In the genomic region with DNA sequence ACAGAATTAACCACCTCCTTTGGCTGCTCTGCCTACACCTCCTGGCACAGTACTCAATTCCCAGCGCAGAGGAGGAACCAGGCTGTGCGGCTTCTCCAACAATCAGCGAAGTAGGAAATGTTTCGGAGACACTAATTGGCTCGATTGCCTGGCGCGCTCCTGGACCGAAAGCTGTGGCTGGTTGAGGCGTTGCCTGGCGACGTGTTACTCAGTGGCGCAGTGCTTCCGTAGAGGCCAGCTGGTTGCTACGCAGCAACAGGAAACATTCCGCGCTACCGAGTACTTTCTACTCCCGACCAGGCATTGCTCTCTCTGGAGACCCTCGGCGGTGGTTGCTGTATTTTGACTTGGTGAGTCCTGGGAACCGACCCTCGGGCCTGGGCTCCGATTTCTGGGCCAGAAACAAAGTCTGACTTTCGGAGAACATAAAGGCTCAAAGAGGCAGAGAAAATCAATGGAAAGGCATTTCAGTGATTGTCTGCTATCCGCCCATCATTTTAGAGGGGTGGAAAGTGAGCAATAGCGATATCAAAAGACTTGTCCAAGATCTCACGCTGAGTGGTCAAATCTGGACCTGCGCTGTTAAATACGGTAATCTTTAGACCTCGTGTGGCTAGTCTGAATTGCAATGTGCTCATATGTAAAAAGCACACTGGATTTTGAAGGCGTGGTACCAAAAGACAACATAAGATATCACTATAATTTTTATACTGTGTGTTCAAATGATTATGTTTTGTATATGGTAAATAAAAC, we compare ENCODE assay signal across 8 cellular contexts. TPM values are rescaled to one million over a fixed set of nuclear protein-coding genes. Genes with fewer than 3 reads are reported as not detected.
DNase-seq lines count a peak whose midpoint lies in the region; ATAC-seq, FAIRE-seq and TF ChIP-seq lines count a peak whose summit lies in the region.

A gene with protein sequence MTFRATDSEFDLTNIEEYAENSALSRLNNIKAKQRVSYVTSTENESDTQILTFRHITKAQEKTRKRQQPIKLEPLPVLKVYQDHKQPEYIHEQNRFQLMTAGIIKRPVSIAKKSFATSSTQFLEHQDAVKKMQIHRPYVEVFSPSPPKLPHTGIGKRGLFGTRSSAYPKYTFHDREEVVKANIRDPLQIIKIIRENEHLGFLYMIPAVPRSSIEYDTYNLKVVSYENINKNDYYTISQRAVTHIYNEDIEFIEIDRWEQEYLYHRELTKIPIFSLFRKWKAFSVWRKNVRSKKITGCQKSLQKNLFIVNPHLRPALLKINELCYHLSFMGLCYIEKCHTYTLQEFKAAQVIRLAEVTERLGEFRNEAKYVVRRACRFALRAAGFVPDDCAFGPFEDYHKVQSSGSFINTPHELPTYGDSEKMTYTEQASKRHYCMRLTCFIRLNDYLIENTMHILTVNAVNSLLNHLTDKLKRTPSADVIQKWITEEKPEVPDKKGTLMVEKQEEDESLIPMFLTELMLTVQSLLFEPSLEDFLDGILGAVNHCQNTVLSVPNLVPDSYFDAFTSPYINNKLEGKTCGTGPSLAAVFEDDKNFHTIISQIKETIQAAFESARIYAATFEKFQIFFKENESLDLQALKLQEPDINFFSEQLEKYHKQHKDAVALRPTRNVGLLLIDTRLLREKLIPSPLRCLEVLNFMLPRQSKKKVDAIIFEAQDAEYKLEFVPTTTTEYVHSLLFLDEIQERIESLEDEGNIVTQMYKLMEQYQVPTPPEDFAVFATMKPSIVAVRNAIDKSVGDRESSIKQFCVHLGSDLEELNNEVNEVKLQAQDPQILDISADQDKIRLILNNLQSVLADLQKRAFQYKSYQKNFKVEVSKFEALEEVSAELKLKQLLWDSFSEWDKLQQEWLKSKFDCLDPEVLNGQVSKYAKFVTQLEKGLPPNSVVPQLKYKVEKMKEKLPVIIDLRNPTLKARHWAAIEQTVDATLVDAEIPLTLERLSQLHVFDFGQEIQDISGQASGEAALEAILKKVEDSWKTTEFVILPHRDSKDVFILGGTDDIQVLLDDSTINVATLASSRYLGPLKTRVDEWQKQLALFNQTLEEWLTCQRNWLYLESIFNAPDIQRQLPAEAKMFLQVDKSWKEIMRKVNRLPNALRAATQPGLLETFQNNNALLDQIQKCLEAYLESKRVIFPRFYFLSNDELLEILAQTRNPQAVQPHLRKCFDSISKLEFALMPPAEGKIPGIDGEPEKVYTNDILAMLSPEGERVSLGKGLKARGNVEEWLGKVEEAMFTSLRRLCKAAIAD (N-terminal part only) (plus strand): TSS at position 265 of the 753 bp plus-strand sequence. CDS start 1,329 bp downstream, outside the sequence.

- peak; percentile 99 for ATAC-seq in A549
- peak; percentile 96 for ATAC-seq in GM18873 (IDR thresholded peaks at IDR 0.05; ENCODE audit: low FRiP score, unreplicated experiment)
- peak; percentile 99 for ATAC-seq in HG03135 (IDR thresholded peaks at IDR 0.05; ENCODE audit: unreplicated experiment)

- TF ChIP-seq CTCF in A549 (IDR thresholded peaks at IDR 0.05): no peak

- TF ChIP-seq RAD21 in A549 (conservative IDR thresholded peaks at IDR 0.05 in 1 of 2, IDR thresholded peaks at IDR 0.05 in 1 of 2): no peak

- peak within 1 kb of the TSS; percentile 49 for H3K4me3 ChIP-seq in A549

- peak; percentile 95 for FAIRE-seq in A549 (lab: Jason Lieb, UNC)

- peak within 1 kb of the TSS in 1 of 2 experiments; percentile 42; a peak in 1 of 6 replicates for H3K27ac ChIP-seq in A549

- peaks cover 3% of the 10 kb centered on the region; the same call in 1 of the 3 replicates for H3K4me1 ChIP-seq in A549

- H3K4me2 ChIP-seq in A549: peak within 1 kb of the TSS; percentile 80

- peaks cover 4% of the 10 kb centered on the region; the same call in 1 of the 3 replicates for H3K9me3 ChIP-seq in A549

- POLR2A ChIA-PET in A549 (lab: Yijun Ruan, JAX): interaction anchor here (1.0 kb wide), 1 partner anchor 454 kb away, joined by 3 read pairs; no protein-coding TSS in a partner anchor

- whole genome bisulfite sequencing in A549 (ENCODE audit: missing lambda C conversion rate): 6% methylated on average over 25 of the region's 31 CpGs

- CTCF ChIA-PET in A549 (lab: Yijun Ruan, JAX): interaction anchor here (0.6 to 1.1 kb wide), 2 partner anchors 363 to 409 kb away, joined by 3 to 4 read pairs; no protein-coding TSS in a partner anchor

- TF ChIP-seq POLR2A in A549 (IDR thresholded peaks at IDR 0.05; ENCODE audit: low read length): no peak

- no peak for TF ChIP-seq EP300 in A549 (IDR thresholded peaks at IDR 0.05)

- DNase-seq in A549 (ENCODE audit: low read depth in 1 of 2, low spot score in 1 of 2): peak; percentile 73 to 90
- peak; percentile 96 for DNase-seq in NCI-H345 (lab: John Stamatoyannopoulos, UW)
- DNase-seq in activated CD4-positive, alpha-beta T cell treated with anti-CD3 and anti-CD28 coated beads, Interleukin-2, amount 50 U/mL, for 4 hours: peak; percentile 79 to 80
- DNase-seq in dermis blood vessel endothelial cell: peak; percentile 95
- DNase-seq in left kidney (ENCODE audit: low read depth, low spot score): peak; percentile 99
- peak; percentile 64 to 73 (median 70) for DNase-seq in stimulated activated CD4-positive, alpha-beta T cell treated with anti-CD3 and anti-CD28 coated beads, Interleukin-1b, Interleukin-23, amount 100 ng/mL, for 24 hours (ENCODE audit: low read depth in 4 of 4, low spot score in 1 of 4)

TF ChIP-seq in A549, 52 proteins besides CTCF, POLR2A, EP300 and RAD21 (continues in another document):
- TF ChIP-seq MYC (IDR thresholded peaks at IDR 0.05; ENCODE audit: borderline replicate concordance, low read length) (no peak), MAZ (IDR thresholded peaks at IDR 0.05; ENCODE audit: borderline replicate concordance, low read depth, low read length) (no peak), NR3C1 (IDR thresholded peaks at IDR 0.05) (no peak), TP53 (CRISPR knock-in tag; IDR thresholded peaks at IDR 0.05) (no peak), ZSCAN20 (CRISPR knock-in tag; IDR thresholded peaks at IDR 0.05) (no peak), HDAC2 (IDR thresholded peaks at IDR 0.05) (no peak), HOXA7 (CRISPR knock-in tag; IDR thresholded peaks at IDR 0.05) (no peak), ZNF302 (CRISPR knock-in tag; IDR thresholded peaks at IDR 0.05) (no peak), CHD2 (IDR thresholded peaks at IDR 0.05; ENCODE audit: low read length, partially characterized antibody) (no peak), RNF2 (IDR thresholded peaks at IDR 0.05; ENCODE audit: borderline replicate concordance, low read depth) (peak; percentile 51; the same call in 1 of the 2 replicates), ZC3H11A (IDR thresholded peaks at IDR 0.05) (no peak), ZFP36 (IDR thresholded peaks at IDR 0.05; ENCODE audit: borderline replicate concordance, partially characterized antibody) (no peak), FOSB (CRISPR knock-in tag; IDR thresholded peaks at IDR 0.05) (no peak), NFE2L2 (conservative IDR thresholded peaks at IDR 0.05; ENCODE audit: low read length) (no peak), FOSL2 (IDR thresholded peaks at IDR 0.05) (no peak), FOSL2 (CRISPR knock-in tag; IDR thresholded peaks at IDR 0.05) (no peak), RCOR1 (IDR thresholded peaks at IDR 0.05; ENCODE audit: low read depth, low read length) (no peak), EHF (CRISPR knock-in tag; IDR thresholded peaks at IDR 0.05) (no peak), RFX5 (IDR thresholded peaks at IDR 0.05) (peak; percentile 84; the same call in 1 of the 2 replicates), KDM1A (IDR thresholded peaks at IDR 0.05; ENCODE audit: low read depth) (no peak)
- TF ChIP-seq, protein P1, sequence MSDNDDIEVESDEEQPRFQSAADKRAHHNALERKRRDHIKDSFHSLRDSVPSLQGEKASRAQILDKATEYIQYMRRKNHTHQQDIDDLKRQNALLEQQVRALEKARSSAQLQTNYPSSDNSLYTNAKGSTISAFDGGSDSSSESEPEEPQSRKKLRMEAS (IDR thresholded peaks at IDR 0.05): no peak
- TF ChIP-seq, protein P2, sequence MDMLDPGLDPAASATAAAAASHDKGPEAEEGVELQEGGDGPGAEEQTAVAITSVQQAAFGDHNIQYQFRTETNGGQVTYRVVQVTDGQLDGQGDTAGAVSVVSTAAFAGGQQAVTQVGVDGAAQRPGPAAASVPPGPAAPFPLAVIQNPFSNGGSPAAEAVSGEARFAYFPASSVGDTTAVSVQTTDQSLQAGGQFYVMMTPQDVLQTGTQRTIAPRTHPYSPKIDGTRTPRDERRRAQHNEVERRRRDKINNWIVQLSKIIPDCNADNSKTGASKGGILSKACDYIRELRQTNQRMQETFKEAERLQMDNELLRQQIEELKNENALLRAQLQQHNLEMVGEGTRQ (IDR thresholded peaks at IDR 0.05): no peak
- TF ChIP-seq, protein P3, sequence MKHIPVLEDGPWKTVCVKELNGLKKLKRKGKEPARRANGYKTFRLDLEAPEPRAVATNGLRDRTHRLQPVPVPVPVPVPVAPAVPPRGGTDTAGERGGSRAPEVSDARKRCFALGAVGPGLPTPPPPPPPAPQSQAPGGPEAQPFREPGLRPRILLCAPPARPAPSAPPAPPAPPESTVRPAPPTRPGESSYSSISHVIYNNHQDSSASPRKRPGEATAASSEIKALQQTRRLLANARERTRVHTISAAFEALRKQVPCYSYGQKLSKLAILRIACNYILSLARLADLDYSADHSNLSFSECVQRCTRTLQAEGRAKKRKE (CRISPR knock-in tag; IDR thresholded peaks at IDR 0.05; ENCODE audit: low read depth): no peak
- TF ChIP-seq, protein P4, sequence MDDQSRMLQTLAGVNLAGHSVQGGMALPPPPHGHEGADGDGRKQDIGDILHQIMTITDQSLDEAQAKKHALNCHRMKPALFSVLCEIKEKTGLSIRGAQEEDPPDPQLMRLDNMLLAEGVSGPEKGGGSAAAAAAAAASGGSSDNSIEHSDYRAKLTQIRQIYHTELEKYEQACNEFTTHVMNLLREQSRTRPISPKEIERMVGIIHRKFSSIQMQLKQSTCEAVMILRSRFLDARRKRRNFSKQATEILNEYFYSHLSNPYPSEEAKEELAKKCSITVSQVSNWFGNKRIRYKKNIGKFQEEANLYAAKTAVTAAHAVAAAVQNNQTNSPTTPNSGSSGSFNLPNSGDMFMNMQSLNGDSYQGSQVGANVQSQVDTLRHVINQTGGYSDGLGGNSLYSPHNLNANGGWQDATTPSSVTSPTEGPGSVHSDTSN (IDR thresholded peaks at IDR 0.05): 0 out of 2 replicates have a peak, but pooled peaks have one; percentile 34

RNA-seq across cellular contexts. Expression of the gene that starts here (rescaled TPM):
- 0.22 and 0.32 TPM in 2 replicates for polyA plus RNA-seq in A549 (2011; rRNA removed)
- 0.01 and 0.03 TPM in 2 replicates for polyA plus RNA-seq in A549 (2012; cell fraction: cytosol; rRNA removed)
- polyA plus RNA-seq in A549 (2012; cell fraction: nucleus; rRNA removed): 0.01 and 0.07 TPM in 2 replicates
- 0.05 to 0.13 TPM (median 0.08 TPM) in 3 replicates for polyA plus RNA-seq in A549 (2017; fragmentation: RNase III; extraction: RNeasy Plus Mini Kit Qiagen cat#74134 plus additional on column Dnase treatment)
- 0.21 and 0.39 TPM in 2 replicates for polyA minus RNA-seq in A549 (2011; rRNA and poly(A)+ RNA removed)
- under 0.01 TPM in 2 replicates for total RNA-seq in dermis blood vessel endothelial cell

Comparison
In these comparisons a context has a peak if more than half of its experiments do, and no peak if none do; other contexts are left out.
1. Peak in DNase-seq, ATAC-seq, H3K4me3 ChIP-seq and H3K4me2 ChIP-seq in A549; RNA of the gene not detected or under 1 TPM.
2. Peak in DNase-seq in dermis blood vessel endothelial cell; RNA of the gene not detected or under 1 TPM.